9 cellular contexts compared by ENCODE assay signal in genomic region chr2:20611077-20611843, GRCh38. TPM values are rescaled to one million over a fixed set of nuclear protein-coding genes. Genes with fewer than 3 reads are reported as not detected.
DNase-seq lines count a peak whose midpoint lies in the region; ATAC-seq and TF ChIP-seq lines count a peak whose summit lies in the region.
"Had no signal": no experiment of that assay in that cellular context is flagged by ENCODE, and none has a peak within 500 bp of the region (broad histone marks: within the 10 kb centered on the region; RNA-seq: fewer than 3 reads in every experiment).

No MANE protein-coding gene starts in this region.

- H3K36me3 ChIP-seq in HUES48 (ENCODE audit: control insufficient read depth, insufficient read depth, low read length) (no peaks in the 10 kb centered on the region), smooth muscle cell (ENCODE audit: low read depth) (no peaks in the 10 kb centered on the region)

- H3K27ac ChIP-seq in HUES48 (ENCODE audit: low read depth, low read length) = no peak overlapping the region
- peak overlapping the region; percentile 80 for H3K27ac ChIP-seq in smooth muscle cell (ENCODE audit: low read depth)
- H3K27ac ChIP-seq: GM23248 had no signal

- H3K4me2 ChIP-seq in smooth muscle cell = peak overlapping the region; percentile 36

- no peak overlapping the region for H2AFZ ChIP-seq in smooth muscle cell (ENCODE audit: low read depth)
- H2AFZ ChIP-seq: GM23248 had no signal

- H3K4me1 ChIP-seq in HUES48 (ENCODE audit: control insufficient read depth, insufficient read depth, low read length) = peaks cover 14% of the 10 kb centered on the region; the same call in 1 of the 2 replicates
- H3K4me1 ChIP-seq in smooth muscle cell (ENCODE audit: low read depth) = peaks cover 6% of the 10 kb centered on the region

- H4K20me1 ChIP-seq in smooth muscle cell (ENCODE audit: low read depth) = no peaks in the 10 kb centered on the region

- DNase-seq in choroid plexus epithelial cell (ENCODE audit: low read depth) = peak; percentile 99
- peak; percentile 83 for DNase-seq in left lobe of liver (ENCODE audit: low spot score)
- no peak for DNase-seq in smooth muscle cell (lab: John Stamatoyannopoulos, UW; ENCODE audit: unreplicated experiment)
- no peak for DNase-seq in activated CD8-positive, alpha-beta memory T cell treated with anti-CD3 and anti-CD28 coated beads, Interleukin-2, amount 50 U/mL, for 4 hours
- DNase-seq: GM23248 had no signal

- no peaks in the 10 kb centered on the region for H3K79me2 ChIP-seq in smooth muscle cell (ENCODE audit: low read depth)

- H3K4me3 ChIP-seq in HUES48 (ENCODE audit: low read depth, low read length) = no peak overlapping the region
- no peak overlapping the region for H3K4me3 ChIP-seq in choroid plexus epithelial cell (ENCODE audit: low read depth, low read length)
- H3K4me3 ChIP-seq in smooth muscle cell = no peak overlapping the region
- H3K4me3 ChIP-seq: GM23248 had no signal

- H3K9me3 ChIP-seq in HUES48 (ENCODE audit: control insufficient read depth, insufficient read depth, low read length) (no peaks in the 10 kb centered on the region), smooth muscle cell (replicated peaks; ENCODE audit: low read depth) (no peaks in the 10 kb centered on the region)

- H3F3A ChIP-seq in smooth muscle cell (ENCODE audit: low read depth) = peaks cover 12% of the 10 kb centered on the region

- H3K9ac ChIP-seq in HUES48 (ENCODE audit: low read depth, low read length) (0 out of 2 replicates have a peak overlapping the region, but pooled peaks have one; percentile 19), smooth muscle cell (ENCODE audit: low read depth) (peak overlapping the region; percentile 33)
- H3K9ac ChIP-seq: GM23248 had no signal

- no peak for TF ChIP-seq CTCF in choroid plexus epithelial cell (conservative IDR thresholded peaks at IDR 0.05; ENCODE audit: low read depth, low read length)
- TF ChIP-seq CTCF in smooth muscle cell (IDR thresholded peaks at IDR 0.05; ENCODE audit: borderline replicate concordance, insufficient read depth, poor library complexity, severe bottlenecking) = no peak

- no peaks in the 10 kb centered on the region for H3K27me3 ChIP-seq in HUES48 (ENCODE audit: control insufficient read depth, insufficient read depth, low read length)
- no peaks in the 10 kb centered on the region for H3K27me3 ChIP-seq in smooth muscle cell (ENCODE audit: low read depth)

- 53% methylated on average over 15 of the region's 15 CpGs for WGBS in smooth muscle cell (ENCODE audit: low lambda C conversion rate)

- peak; percentile 84 for ATAC-seq in left lobe of liver
- ATAC-seq in HG03378 (IDR thresholded peaks at IDR 0.05; ENCODE audit: unreplicated experiment) = no peak
- ATAC-seq in HG03025 (IDR thresholded peaks at IDR 0.05; ENCODE audit: low FRiP score, unreplicated experiment) = no peak
- ATAC-seq in HG02885 (IDR thresholded peaks at IDR 0.05; ENCODE audit: poor library complexity, unreplicated experiment) = no peak

RNA-seq across cellular contexts. Expression of gene HS1BP3, which starts 39.6 kb away (rescaled TPM):
- total RNA-seq in left lobe of liver (20.1 TPM), smooth muscle cell (9.3 and 12.7 TPM in 2 replicates)
- 20.1 and 20.4 TPM in 2 replicates for polyA plus RNA-seq in smooth muscle cell

RNA-seq across cellular contexts. Expression of gene GDF7, which starts 55.7 kb away (rescaled TPM):
- total RNA-seq in left lobe of liver (3.5 TPM), smooth muscle cell (under 0.01 and 0.27 TPM in 2 replicates)
- not detected in 2 replicates for polyA plus RNA-seq in smooth muscle cell
- total RNA-seq: GM23248 had no signal

Comparison
In these comparisons a context has a peak if more than half of its experiments do, and no peak if none do; other contexts are left out.
1. DNase-seq: peak in choroid plexus epithelial cell (single experiment) and left lobe of liver (single experiment); none in smooth muscle cell (single experiment) and activated CD8-positive, alpha-beta memory T cell treated with anti-CD3 and anti-CD28 coated beads, Interleukin-2, amount 50 U/mL, for 4 hours (single experiment).